8 cellular contexts compared by ENCODE assay signal in genomic region chr3:37713820-37714204, GRCh38.
"Had no signal": no experiment of that assay in that cellular context is flagged by ENCODE, and none has a peak within 500 bp of the region (broad histone marks: within the 10 kb centered on the region; RNA-seq: fewer than 3 reads in every experiment).

No MANE protein-coding gene starts in this region.

- H3K36me3 ChIP-seq: esophagus squamous epithelium, upper lobe of left lung had no signal

- H3K9me3 ChIP-seq: adrenal gland, esophagus squamous epithelium, upper lobe of left lung had no signal

- H3K27me3 ChIP-seq: adrenal gland, esophagus squamous epithelium, upper lobe of left lung had no signal

- ATAC-seq: activated CD4-positive, CD25-positive, alpha-beta regulatory T cell treated with anti-CD3 and anti-CD28 coated beads, Interleukin-2, amount 50 U/mL, for 24 hours; naive thymus-derived CD4-positive, alpha-beta T cell had no signal

- DNase-seq: activated naive CD4-positive, alpha-beta T cell treated with anti-CD3 and anti-CD28 coated beads, Interleukin-2, amount 50 U/mL, for 16 hours; esophagus squamous epithelium; naive thymus-derived CD4-positive, alpha-beta T cell; SIG-M5; small intestine; upper lobe of left lung had no signal

- H3K4me3 ChIP-seq: adrenal gland, esophagus squamous epithelium, upper lobe of left lung had no signal
